Comparison of ENCODE assay signal across 8 cellular contexts in the genomic region with DNA sequence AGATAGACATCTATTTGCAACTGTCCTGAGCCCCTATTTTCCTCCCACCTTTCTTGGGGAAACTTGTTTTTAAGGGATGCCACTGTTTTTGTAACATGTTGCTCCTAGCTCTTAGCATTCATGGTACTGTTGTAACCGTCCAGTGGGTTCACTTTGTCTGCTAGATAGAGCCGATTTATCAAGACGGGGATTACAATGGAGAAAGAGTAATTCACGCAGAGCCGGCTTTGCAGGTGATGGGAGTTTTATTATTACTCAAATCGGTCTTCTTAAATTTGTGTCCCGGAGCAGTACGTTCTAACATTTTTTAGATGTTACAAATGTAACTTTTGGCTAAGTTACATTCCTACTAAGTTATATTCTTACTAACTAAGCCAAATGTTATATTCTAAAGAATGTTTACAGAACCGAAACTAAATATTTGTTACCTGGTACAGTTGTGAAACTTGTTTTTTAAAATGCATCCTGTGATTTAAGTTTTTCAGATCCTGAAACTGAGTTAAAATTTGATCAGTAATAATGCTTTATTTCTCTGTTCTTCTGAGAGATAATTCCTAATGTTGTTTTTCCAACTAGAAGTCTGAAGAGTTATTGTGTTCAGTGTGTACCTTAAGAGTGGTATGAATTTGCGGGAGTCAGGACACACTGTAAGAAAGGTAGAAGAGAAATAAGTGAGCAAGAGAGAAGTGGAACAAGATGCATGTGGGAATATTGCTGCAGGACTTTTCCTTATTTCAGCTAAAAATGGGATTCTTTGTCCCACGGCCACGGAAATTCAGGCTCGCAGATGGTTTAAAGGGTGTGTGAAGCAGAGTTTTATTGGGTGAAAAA. TPM values are rescaled to one million over a fixed set of nuclear protein-coding genes. Genes with fewer than 3 reads are reported as not detected.
DNase-seq lines count a peak whose midpoint lies in the region; ATAC-seq and TF ChIP-seq lines count a peak whose summit lies in the region.

No MANE protein-coding gene starts in this region.

- H3K9ac ChIP-seq in endodermal cell (ENCODE audit: extremely low read depth, low read length, poor library complexity, severe bottlenecking): peak overlapping the region; percentile 63

- BruUV-seq in OCI-LY7 (replicated peaks; lab: Mats Ljungman, UMichigan): TSS peak; percentile 75

- no peaks in the 10 kb centered on the region for H3K27me3 ChIP-seq in endodermal cell (ENCODE audit: control insufficient read depth, insufficient read depth, low read length, poor library complexity, severe bottlenecking)

- peaks cover 48% of the 10 kb centered on the region for H3K79me2 ChIP-seq in OCI-LY7 (ENCODE audit: insufficient read depth, low read depth, low read length)

- H2AFZ ChIP-seq in OCI-LY7 (ENCODE audit: low read length): no peak overlapping the region

- H3K27me3 Mint-ChIP-seq in endodermal cell (ENCODE audit: insufficient read depth) (no peaks in the 10 kb centered on the region), nephron (ENCODE audit: low read depth) (no peaks in the 10 kb centered on the region)

- H3K9me3 Mint-ChIP-seq in endodermal cell: peaks cover 4% of the 10 kb centered on the region
- H3K9me3 Mint-ChIP-seq in nephron: peaks cover 2% of the 10 kb centered on the region

- POLR2A ChIA-PET in OCI-LY7 (lab: Charles Lee): interaction anchor here (1.0 to 11.3 kb wide), 20 partner anchors 11 to 139 kb away, joined by 3 to 146 read pairs (median 7); a partner anchor contains a TSS

- peaks cover 23% of the 10 kb centered on the region for H3K9me3 ChIP-seq in OCI-LY7 (ENCODE audit: low read length)
- H3K9me3 ChIP-seq in endodermal cell (ENCODE audit: control insufficient read depth, low read length): no peaks in the 10 kb centered on the region

- H3K36me3 ChIP-seq in OCI-LY7 (ENCODE audit: insufficient read depth, low read length) (peaks cover 49% of the 10 kb centered on the region), endodermal cell (ENCODE audit: control insufficient read depth, insufficient read depth, low read length) (peaks cover 8% of the 10 kb centered on the region)

- no peak for ATAC-seq in HG03432 (IDR thresholded peaks at IDR 0.05; ENCODE audit: unreplicated experiment)

- H4K20me1 ChIP-seq in OCI-LY7 (ENCODE audit: insufficient read depth, low read length): no peaks in the 10 kb centered on the region

- intact Hi-C loops in OCI-LY7 (cut with micrococcal nuclease; ENCODE audit: unreplicated experiment): loop anchor here (1.0 to 2.0 kb wide), 4 partner anchors 20 to 564 kb away; a partner anchor contains a TSS

- peaks cover 52% of the 10 kb centered on the region for H3K4me1 ChIP-seq in OCI-LY7 (ENCODE audit: insufficient read depth, low read length, poor library complexity, severe bottlenecking)
- no peaks in the 10 kb centered on the region for H3K4me1 ChIP-seq in endodermal cell (ENCODE audit: control insufficient read depth, insufficient read depth, low read length)

- TF ChIP-seq CTCF in GM12875 (IDR thresholded peaks at IDR 0.05; ENCODE audit: borderline replicate concordance, insufficient read depth, low read depth, low read length) (no peak), OCI-LY7 (conservative IDR thresholded peaks at IDR 0.05; ENCODE audit: low read length) (no peak), endodermal cell (conservative IDR thresholded peaks at IDR 0.05) (no peak), nephron (IDR thresholded peaks at IDR 0.05; ENCODE audit: unreplicated experiment in 3 of 3) (no peak)

- H3K27ac ChIP-seq in OCI-LY7 (ENCODE audit: low read depth, low read length, poor library complexity, severe bottlenecking): peak overlapping the region; percentile 98
- peak overlapping the region; percentile 82 for H3K27ac ChIP-seq in endodermal cell (ENCODE audit: low read depth, low read length)

- peak overlapping the region; percentile 98 for H3K4me2 ChIP-seq in OCI-LY7 (ENCODE audit: low read length)

- H3K4me1 Mint-ChIP-seq in endodermal cell: peaks cover 34% of the 10 kb centered on the region
- H3K4me1 Mint-ChIP-seq in nephron: peaks cover 53% of the 10 kb centered on the region

- H3K4me3 ChIP-seq in GM12875 (ENCODE audit: low read depth, low read length) (peak overlapping the region; percentile 50), OCI-LY7 (ENCODE audit: low read depth, low read length, poor library complexity, severe bottlenecking) (peak overlapping the region; percentile 91), endodermal cell (ENCODE audit: low read length) (peak overlapping the region; percentile 93)

- H3K9me2 ChIP-seq in OCI-LY7 (ENCODE audit: insufficient read depth, low read length): no peaks in the 10 kb centered on the region

- H3K27ac Mint-ChIP-seq in endodermal cell: peak overlapping the region; percentile 96
- peak overlapping the region; percentile 99 to 100 (median 99) for H3K27ac Mint-ChIP-seq in nephron

- CTCF ChIA-PET in OCI-LY7 (lab: Charles Lee; ENCODE audit: unreplicated experiment): no interaction called here

- 38 to 43% methylated on average over 9 to 13 of the region's 13 CpGs for WGBS in endodermal cell (ENCODE audit: insufficient coverage in 1 of 2, insufficient read length in 1 of 2), 2 experiments

- DNase-seq in OCI-LY7 (ENCODE audit: low spot score): peak; percentile 62
- no peak for DNase-seq in endodermal cell
- no peak for DNase-seq in SIG-M5 (lab: John Stamatoyannopoulos, UW)
- no peak for DNase-seq in activated CD8-positive, alpha-beta memory T cell treated with anti-CD3 and anti-CD28 coated beads for 24 hours
- no peak for DNase-seq in DMS 273 treated with DMSO at 0.1 percent for 48 hours (lab: John Stamatoyannopoulos, UW)

- H3K4me3 Mint-ChIP-seq in endodermal cell: peak overlapping the region; percentile 89
- H3K4me3 Mint-ChIP-seq in nephron: peak overlapping the region; percentile 85 to 98 (median 94)

- H3K36me3 Mint-ChIP-seq in endodermal cell (ENCODE audit: low read depth) (peaks cover 15% of the 10 kb centered on the region), nephron (ENCODE audit: low read depth) (peaks cover 22% of the 10 kb centered on the region)

RNA-seq across cellular contexts. Expression of a gene that starts 20.6 kb away (rescaled TPM):
- total RNA-seq in OCI-LY7 (2014; rRNA removed; shearing (Covaris generic)): 56.9 and 59.6 TPM in 2 replicates
- total RNA-seq in OCI-LY7 (2022) (146 and 177 TPM in 2 replicates), endodermal cell (10 to 100 TPM; 19.3 to 21.5 TPM)
- polyA plus RNA-seq in endodermal cell (2013, experiment 1 of 2): 4.9 TPM
- polyA plus RNA-seq in endodermal cell (2013, experiment 2 of 2): 5.4 TPM

RNA-seq across cellular contexts. Expression of a gene that starts 41.2 kb away (rescaled TPM):
- total RNA-seq in OCI-LY7 (2014; rRNA removed; shearing (Covaris generic)): not detected in 2 replicates
- total RNA-seq in OCI-LY7 (2022): not detected in 2 replicates
- not detected for total RNA-seq in endodermal cell
- polyA plus RNA-seq in endodermal cell (2013, experiment 1 of 2): not detected
- not detected for polyA plus RNA-seq in endodermal cell (2013, experiment 2 of 2)
